In genomic region chr18:77133920-77134496, GRCh38 we compare ENCODE assay signal across 8 cellular contexts. TPM values are rescaled to one million over a fixed set of nuclear protein-coding genes. Genes with fewer than 3 reads are reported as not detected.
DNase-seq lines count a peak whose midpoint lies in the region; ATAC-seq and TF ChIP-seq lines count a peak whose summit lies in the region.

No MANE protein-coding gene starts in this region.

- peak overlapping the region; percentile 92 for H3K27ac Mint-ChIP-seq in T-helper 17 cell

- peaks cover 3% of the 10 kb centered on the region for H3K36me3 Mint-ChIP-seq in T-helper 17 cell (ENCODE audit: low read depth)

- peak overlapping the region in 1 of 2 donors; percentile 85 for H3K4me3 ChIP-seq in right atrium auricular region
- H3K4me3 ChIP-seq in thoracic aorta = no peak overlapping the region

- TF ChIP-seq CTCF in right atrium auricular region (IDR thresholded peaks at IDR 0.05) (peak in 1 of 2 donors; percentile 44), thoracic aorta (IDR thresholded peaks at IDR 0.05) (no peak)

- H3K27ac ChIP-seq in right atrium auricular region (peak overlapping the region; percentile 97), thoracic aorta (peak overlapping the region; percentile 81 to 89)

- H3K36me3 ChIP-seq in right atrium auricular region (no peaks in the 10 kb centered on the region), thoracic aorta (no peaks in the 10 kb centered on the region)

- DNase-seq in COR-L47 (lab: John Stamatoyannopoulos, UW) (peak; percentile 13), T-helper 17 cell (no peak), right atrium auricular region (ENCODE audit: low spot score) (no peak), thoracic aorta (ENCODE audit: low spot score) (no peak), cerebellum (ENCODE audit: low spot score) (no peak), NCI-H2029 (lab: John Stamatoyannopoulos, UW) (no peak)
- no peak for DNase-seq in stimulated activated CD4-positive, alpha-beta T cell treated with anti-CD3 and anti-CD28 coated beads, Interleukin-4, amount 100 ng/mL, for 1 hour

- ATAC-seq in HG03139 (IDR thresholded peaks at IDR 0.05; ENCODE audit: unreplicated experiment) = peak; percentile 35
- ATAC-seq in T-helper 17 cell = no peak
- ATAC-seq in thoracic aorta (ENCODE audit: insufficient number of reproducible peaks, low FRiP score, low read depth) = no peak

- peak overlapping the region; percentile 85 for H3K4me3 Mint-ChIP-seq in T-helper 17 cell

- H3K4me1 Mint-ChIP-seq in T-helper 17 cell = peaks cover 26% of the 10 kb centered on the region

- H3K27me3 ChIP-seq in right atrium auricular region = no peaks in the 10 kb centered on the region
- no peaks in the 10 kb centered on the region for H3K27me3 ChIP-seq in thoracic aorta (replicated peaks; ENCODE audit: insufficient read depth)

- H3K4me1 ChIP-seq in right atrium auricular region = peaks cover 0 to 46% of the 10 kb centered on the region in 2 donors
- peaks cover 18 to 46% of the 10 kb centered on the region in 2 donors for H3K4me1 ChIP-seq in thoracic aorta (ENCODE audit: control insufficient read depth in 1 of 2, low read depth in 2 of 2)

- H3K9me3 ChIP-seq in T-helper 17 cell (ENCODE audit: control insufficient read depth, low read length, poor library complexity, severe bottlenecking) (no peaks in the 10 kb centered on the region), right atrium auricular region (no peaks in the 10 kb centered on the region), thoracic aorta (no peaks in the 10 kb centered on the region)

- no peaks in the 10 kb centered on the region for H3K27me3 Mint-ChIP-seq in T-helper 17 cell

RNA-seq across cellular contexts. Expression of gene MBP, which starts 1.4 kb away (rescaled TPM):
- total RNA-seq in T-helper 17 cell (100 to 1,000 TPM in 1 of 2 donors, 10 to 100 TPM in 1; 97.7 to 127 TPM), right atrium auricular region (10 to 100 TPM; 15.4 to 15.8 TPM), thoracic aorta (10 to 100 TPM; 41.7 to 42.2 TPM), cerebellum (22.5 TPM)
